In the genomic region with DNA sequence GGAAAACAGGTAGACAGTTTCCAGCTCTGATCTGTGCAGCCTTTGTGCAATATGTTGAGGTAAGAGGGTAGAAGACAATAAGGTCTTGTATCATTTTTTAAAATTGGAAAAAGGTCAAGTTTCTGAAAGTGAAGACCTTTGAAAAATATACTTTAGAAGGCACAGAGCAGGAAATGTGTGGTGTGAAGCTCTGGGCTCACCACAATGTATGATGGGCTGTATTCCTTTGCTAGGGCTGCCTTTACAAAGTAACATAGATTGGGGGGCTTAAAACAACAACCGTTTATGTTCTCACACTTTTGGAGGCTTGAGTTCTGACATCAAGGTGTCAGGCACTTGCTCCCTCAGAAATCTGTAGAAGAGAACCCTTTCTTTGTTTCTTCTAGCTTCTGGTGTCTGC, we compare ENCODE assay signal across 18 cellular contexts.
A peak's percentile ranks its signal among the peaks of the same experiment; 100 is the strongest.
DNase-seq lines count a peak whose midpoint lies in the region; ATAC-seq, FAIRE-seq and TF ChIP-seq lines count a peak whose summit lies in the region.
"Had no signal": no experiment of that assay in that cellular context is flagged by ENCODE, and none has a peak within 500 bp of the region (broad histone marks: within the 10 kb centered on the region; RNA-seq: fewer than 3 reads in every experiment).

No MANE protein-coding gene starts in this region.

- no peak for TF ChIP-seq RAD21 in A549 (conservative IDR thresholded peaks at IDR 0.05 in 1 of 2, IDR thresholded peaks at IDR 0.05 in 1 of 2)

- no peak for TF ChIP-seq POLR2A in A549 (IDR thresholded peaks at IDR 0.05; ENCODE audit: low read length)

- H3K14ac ChIP-seq in mesenchymal stem cell (ENCODE audit: low read length in 2 of 2): no peak overlapping the region

- no peaks in the 10 kb centered on the region; the same call in 2 of the 3 replicates for H3K9me3 ChIP-seq in A549
- no peaks in the 10 kb centered on the region for H3K9me3 ChIP-seq in Caco-2
- H3K9me3 ChIP-seq in mesenchymal stem cell (ENCODE audit: control insufficient read depth, low read length): no peaks in the 10 kb centered on the region
- H3K9me3 ChIP-seq: colonic mucosa, SJCRH30, testis had no signal

- H3K4me1 Mint-ChIP-seq in Caco-2 (ENCODE audit: low read depth, unreplicated experiment): peaks cover 19% of the 10 kb centered on the region
- peaks cover 98% of the 10 kb centered on the region for H3K4me1 Mint-ChIP-seq in activated CD8-positive, alpha-beta T cell treated with anti-CD3 and anti-CD28 coated beads for 36 hours (ENCODE audit: low read depth)

- no peaks in the 10 kb centered on the region for H3K36me3 Mint-ChIP-seq in Caco-2 (ENCODE audit: insufficient read depth, unreplicated experiment)
- H3K36me3 Mint-ChIP-seq in activated CD8-positive, alpha-beta T cell treated with anti-CD3 and anti-CD28 coated beads for 36 hours (ENCODE audit: low read depth): peaks cover 18% of the 10 kb centered on the region

- peak overlapping the region; percentile 41 for H3K4me3 Mint-ChIP-seq in Caco-2 (ENCODE audit: unreplicated experiment)
- H3K4me3 Mint-ChIP-seq in activated CD8-positive, alpha-beta T cell treated with anti-CD3 and anti-CD28 coated beads for 36 hours: peak overlapping the region; percentile 33

- TF ChIP-seq EP300 in A549 (IDR thresholded peaks at IDR 0.05): no peak

- no peaks in the 10 kb centered on the region for H3K79me1 ChIP-seq in mesenchymal stem cell (replicated peaks; ENCODE audit: low read length, poor library complexity, severe bottlenecking)

- H4K91ac ChIP-seq in mesenchymal stem cell (ENCODE audit: low read length): no peak overlapping the region

- peak overlapping the region; percentile 85 for H3K27ac Mint-ChIP-seq in Caco-2 (ENCODE audit: unreplicated experiment)
- H3K27ac Mint-ChIP-seq in activated CD8-positive, alpha-beta T cell treated with anti-CD3 and anti-CD28 coated beads for 36 hours: peak overlapping the region; percentile 93

- H2BK120ac ChIP-seq in mesenchymal stem cell (ENCODE audit: low read depth, low read length): no peak overlapping the region

- H3K36me3 ChIP-seq in Caco-2 (ENCODE audit: control insufficient read depth, insufficient read depth, low read length): no peaks in the 10 kb centered on the region
- H3K36me3 ChIP-seq in mesenchymal stem cell (ENCODE audit: control insufficient read depth in 1 of 2, insufficient read depth in 2 of 2, low read depth in 1 of 2, low read length in 2 of 2): no peaks in the 10 kb centered on the region
- H3K36me3 ChIP-seq: colonic mucosa, SJCRH30 had no signal

- H3K4me1 ChIP-seq in A549 (peaks cover 45% of the 10 kb centered on the region), Caco-2 (peaks cover 33% of the 10 kb centered on the region), mesenchymal stem cell (ENCODE audit: control insufficient read depth, insufficient read depth, low read depth, low read length) (peaks cover 4% of the 10 kb centered on the region)
- H3K4me1 ChIP-seq: colonic mucosa, testis had no signal

- no peak overlapping the region for H2AK5ac ChIP-seq in mesenchymal stem cell (ENCODE audit: low read length, severe bottlenecking)

- TF ChIP-seq CTCF in A549 (IDR thresholded peaks at IDR 0.05): no peak
- no peak for TF ChIP-seq CTCF in Caco-2 (IDR thresholded peaks at IDR 0.05; ENCODE audit: insufficient read depth in 1 of 2, low read depth in 1 of 2, low read length in 1 of 2, severe bottlenecking in 1 of 2, unreplicated experiment in 1 of 2)
- TF ChIP-seq CTCF in activated CD8-positive, alpha-beta T cell treated with anti-CD3 and anti-CD28 coated beads for 36 hours (IDR thresholded peaks at IDR 0.05): no peak
- TF ChIP-seq CTCF in foreskin fibroblast (IDR thresholded peaks at IDR 0.05; ENCODE audit: low read depth, low read length): no peak

- no peak overlapping the region for H3K4ac ChIP-seq in mesenchymal stem cell (ENCODE audit: low read depth in 1 of 2, low read length in 2 of 2)

- DNase-seq in A549 (ENCODE audit: low read depth in 1 of 2, low spot score in 1 of 2) (no peak), Caco-2 (no peak), mesenchymal stem cell (no peak), DMS53 treated with DMSO at 0.1 percent for 48 hours (lab: John Stamatoyannopoulos, UW; ENCODE audit: unreplicated experiment) (no peak), GOT3 (lab: John Stamatoyannopoulos, UW) (no peak), C1 segment of cervical spinal cord (lab: John Stamatoyannopoulos, UW) (no peak), foreskin fibroblast (no peak)
- peak; percentile 35 for DNase-seq in activated CD8-positive, alpha-beta T cell treated with anti-CD3 and anti-CD28 coated beads for 36 hours
- DNase-seq: activated effector memory CD4-positive, alpha-beta T cell treated with anti-CD3 and anti-CD28 coated beads, Interleukin-2, amount 50 U/mL, for 16 hours; colonic mucosa; foreskin melanocyte; left colon; NCI-H510A treated with DMSO at 0.1 percent for 48 hours; SJCRH30; T-helper 9 cell; testis had no signal

- no peaks in the 10 kb centered on the region for H3K27me3 Mint-ChIP-seq in Caco-2 (ENCODE audit: insufficient read depth, unreplicated experiment)
- H3K27me3 Mint-ChIP-seq in activated CD8-positive, alpha-beta T cell treated with anti-CD3 and anti-CD28 coated beads for 36 hours: no peaks in the 10 kb centered on the region

- 82% methylated on average over 1 of the region's 1 CpG for WGBS in A549 (ENCODE audit: missing lambda C conversion rate)
- 89% methylated on average over 1 of the region's 1 CpG for WGBS in mesenchymal stem cell

- peak overlapping the region; percentile 57 for H3K9ac ChIP-seq in mesenchymal stem cell (ENCODE audit: low read length)

- H4K8ac ChIP-seq in mesenchymal stem cell (ENCODE audit: low read length): no peak overlapping the region

- POLR2A ChIA-PET in A549 (lab: Yijun Ruan, JAX): no interaction called here
- POLR2A ChIA-PET in Caco-2 (lab: Charles Lee): no interaction called here
- POLR2A ChIA-PET in activated CD8-positive, alpha-beta T cell treated with anti-CD3 and anti-CD28 coated beads for 36 hours (lab: Charles Lee): interaction anchor here (1.2 kb wide), 1 partner anchor 8 kb away, joined by 3 read pairs; no protein-coding TSS in a partner anchor

- H3K27ac ChIP-seq in A549: peak overlapping the region; percentile 74 to 89; a peak in 5 of 6 replicates
- no peak overlapping the region for H3K27ac ChIP-seq in mesenchymal stem cell (ENCODE audit: low read length, poor library complexity, severe bottlenecking)
- H3K27ac ChIP-seq: colonic mucosa, SJCRH30, testis had no signal

- CTCF ChIA-PET in A549 (lab: Yijun Ruan, JAX) (interaction anchor here (0.6 kb wide), 1 partner anchor 957 kb away, joined by 4 read pairs; no protein-coding TSS in a partner anchor), Caco-2 (lab: Charles Lee) (no interaction called here)
- CTCF ChIA-PET in activated CD8-positive, alpha-beta T cell treated with anti-CD3 and anti-CD28 coated beads for 36 hours (lab: Charles Lee): interaction anchor here (2.5 kb wide), 1 partner anchor 21 kb away, joined by 8 read pairs; no protein-coding TSS in a partner anchor

- no peak overlapping the region for H2BK12ac ChIP-seq in mesenchymal stem cell (ENCODE audit: low read length in 2 of 2)

- H3K9me3 Mint-ChIP-seq in Caco-2 (ENCODE audit: unreplicated experiment): no peaks in the 10 kb centered on the region
- peaks cover 4% of the 10 kb centered on the region for H3K9me3 Mint-ChIP-seq in activated CD8-positive, alpha-beta T cell treated with anti-CD3 and anti-CD28 coated beads for 36 hours

- H3K4me3 ChIP-seq in A549: no peak overlapping the region
- H3K4me3 ChIP-seq in Caco-2 (ENCODE audit: low read depth, low read length): no peak overlapping the region
- H3K4me3 ChIP-seq in mesenchymal stem cell (ENCODE audit: insufficient read depth in 1 of 2, low read depth in 1 of 2, low read length in 2 of 2): no peak overlapping the region
- H3K4me3 ChIP-seq in foreskin fibroblast (ENCODE audit: low read depth in 1 of 2, low read length in 2 of 2): no peak overlapping the region
- H3K4me3 ChIP-seq: colonic mucosa, SJCRH30, testis had no signal

- no peaks in the 10 kb centered on the region for H3K27me3 ChIP-seq in Caco-2 (replicated peaks; ENCODE audit: control insufficient read depth, insufficient read depth, low read length)
- no peaks in the 10 kb centered on the region for H3K27me3 ChIP-seq in mesenchymal stem cell (ENCODE audit: control insufficient read depth in 1 of 2, insufficient read depth in 1 of 2, low read length in 2 of 2)
- H3K27me3 ChIP-seq: colonic mucosa, SJCRH30, testis had no signal

- no peak overlapping the region for H3K18ac ChIP-seq in mesenchymal stem cell (ENCODE audit: low read depth in 1 of 2, low read length in 2 of 2)

- H2AFZ ChIP-seq in mesenchymal stem cell (ENCODE audit: low read depth, low read length): no peak overlapping the region

- H2BK15ac ChIP-seq in mesenchymal stem cell (ENCODE audit: low read depth, poor library complexity, severe bottlenecking): no peak overlapping the region

- no peak for ATAC-seq in A549
- ATAC-seq in activated CD8-positive, alpha-beta T cell treated with anti-CD3 and anti-CD28 coated beads for 36 hours: no peak
- ATAC-seq: left colon, sciatic nerve had no signal

- intact Hi-C loops in Caco-2 (cut with micrococcal nuclease; ENCODE audit: unreplicated experiment): loop anchor here (1.0 kb wide), 1 partner anchor 10 kb away; no protein-coding TSS in a partner anchor
- intact Hi-C loops in activated CD8-positive, alpha-beta T cell treated with anti-CD3 and anti-CD28 coated beads for 36 hours (cut with micrococcal nuclease): loop anchor here (2.0 to 5.0 kb wide), 4 partner anchors 126 to 515 kb away; partner anchors contain the start of gene JARID2

- no TSS peak for BruUV-seq in Caco-2 (replicated peaks; lab: Mats Ljungman, UMichigan)

- H3K4me2 ChIP-seq in A549 (no peak overlapping the region), mesenchymal stem cell (ENCODE audit: low read length, poor library complexity, severe bottlenecking) (no peak overlapping the region)

- FAIRE-seq in A549 (lab: Jason Lieb, UNC): no peak
- FAIRE-seq: H1 had no signal

- no peak overlapping the region for H2BK5ac ChIP-seq in mesenchymal stem cell (ENCODE audit: low read depth, low read length, poor library complexity, severe bottlenecking)

- no peak overlapping the region for H3K23ac ChIP-seq in mesenchymal stem cell (ENCODE audit: low read length in 2 of 2)

TF ChIP-seq in A549, 52 proteins besides CTCF, POLR2A, EP300 and RAD21 (continues in another document):
- TF ChIP-seq BHLHE40 (IDR thresholded peaks at IDR 0.05; ENCODE audit: low read depth, low read length): no peak
- no peak for TF ChIP-seq SREBF2 (IDR thresholded peaks at IDR 0.05)
- TF ChIP-seq POLR2AphosphoS2 (conservative IDR thresholded peaks at IDR 0.05; ENCODE audit: low read length): no peak
- TF ChIP-seq JUN (IDR thresholded peaks at IDR 0.05): no peak
- TF ChIP-seq KDM5A (IDR thresholded peaks at IDR 0.05): no peak
- TF ChIP-seq FOSL2 (IDR thresholded peaks at IDR 0.05): no peak
- TF ChIP-seq FOSL2 (CRISPR knock-in tag; IDR thresholded peaks at IDR 0.05): no peak
- TF ChIP-seq CEBPB (IDR thresholded peaks at IDR 0.05): no peak
- no peak for TF ChIP-seq EHMT2 (IDR thresholded peaks at IDR 0.05; ENCODE audit: low read depth)
- no peak for TF ChIP-seq EHF (CRISPR knock-in tag; IDR thresholded peaks at IDR 0.05)
